27 cellular contexts compared by ENCODE assay signal in the genomic region with DNA sequence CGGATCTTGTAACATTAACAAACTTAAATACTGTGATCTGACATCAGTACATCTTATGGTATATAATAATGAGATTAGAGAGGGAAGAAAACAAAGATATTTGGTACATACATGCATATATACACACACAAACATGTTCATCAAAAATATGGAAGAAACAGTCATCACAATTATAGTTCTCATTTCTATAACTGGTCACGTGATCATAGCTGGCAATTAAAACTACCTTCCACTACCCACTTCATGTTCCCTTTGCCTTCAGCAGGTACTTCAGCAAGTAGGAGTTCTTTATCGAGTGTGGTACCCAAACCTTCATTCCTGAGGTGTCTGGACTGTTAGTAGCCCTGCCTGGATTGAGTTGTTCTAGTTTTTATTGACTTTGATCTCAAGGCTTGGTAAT.
"Had no signal": no experiment of that assay in that cellular context is flagged by ENCODE, and none has a peak within 500 bp of the region (broad histone marks: within the 10 kb centered on the region; RNA-seq: fewer than 3 reads in every experiment).

No MANE protein-coding gene starts in this region.

- H3K9me3 Mint-ChIP-seq: neural progenitor cell; stimulated activated effector memory CD8-positive, alpha-beta T cell treated with anti-CD3 and anti-CD28 coated beads, Interleukin-12 subunit alpha, Interleukin-12 subunit beta, amount 100 ng/mL, for 72 hours had no signal

- H3K36me3 Mint-ChIP-seq: neural progenitor cell; stimulated activated effector memory CD8-positive, alpha-beta T cell treated with anti-CD3 and anti-CD28 coated beads, Interleukin-12 subunit alpha, Interleukin-12 subunit beta, amount 100 ng/mL, for 72 hours had no signal

- H3K27ac ChIP-seq: dorsolateral prefrontal cortex, esophagus squamous epithelium, heart right ventricle, left lung, neural progenitor cell, prostate gland, right atrium auricular region, sigmoid colon, testis, tibial artery, upper lobe of left lung had no signal

- H3K9me3 ChIP-seq: prostate gland, sigmoid colon, testis had no signal

- H3K9ac ChIP-seq: neural progenitor cell had no signal

- H3K4me3 ChIP-seq: dorsolateral prefrontal cortex, esophagus squamous epithelium, heart right ventricle, left lung, neural progenitor cell, prostate gland, right atrium auricular region, sigmoid colon, testis, tibial artery, upper lobe of left lung had no signal

- DNase-seq: dorsolateral prefrontal cortex; effector CD4-positive, alpha-beta T cell; esophagus squamous epithelium; foreskin melanocyte; glutamatergic neuron; heart right ventricle; hippocampal formation; left cardiac atrium; left lung; mesendoderm; midbrain; naive thymus-derived CD4-positive, alpha-beta T cell; sigmoid colon; stimulated activated CD4-positive, alpha-beta T cell treated with anti-CD3 and anti-CD28 coated beads, Interleukin-2, amount 100 ng/mL, for 24 hours; stimulated activated CD4-positive, alpha-beta T cell treated with anti-CD3 and anti-CD28 coated beads, Interleukin-4, amount 100 ng/mL, for 24 hours; stimulated activated naive CD4-positive, alpha-beta T cell treated with Interleukin-2 at 50 U/mL for 16 hours; substantia nigra; testis; tibial artery had no signal

- ATAC-seq: heart right ventricle; left cardiac atrium; left lung; naive thymus-derived CD4-positive, alpha-beta T cell had no signal

- H3K4me1 ChIP-seq: esophagus squamous epithelium, heart right ventricle, left lung, neural progenitor cell, prostate gland, right atrium auricular region, sigmoid colon, testis, tibial artery, upper lobe of left lung had no signal

- H3K4me3 Mint-ChIP-seq: naive thymus-derived CD4-positive, alpha-beta T cell; nephron; neural progenitor cell; stimulated activated effector memory CD8-positive, alpha-beta T cell treated with anti-CD3 and anti-CD28 coated beads, Interleukin-12 subunit alpha, Interleukin-12 subunit beta, amount 100 ng/mL, for 72 hours had no signal

- H3K4me1 Mint-ChIP-seq: nephron; neural progenitor cell; stimulated activated effector memory CD8-positive, alpha-beta T cell treated with anti-CD3 and anti-CD28 coated beads, Interleukin-12 subunit alpha, Interleukin-12 subunit beta, amount 100 ng/mL, for 72 hours had no signal

- FAIRE-seq: colon, islet of Langerhans had no signal

- H2AFZ ChIP-seq: neural progenitor cell had no signal

- H3K36me3 ChIP-seq: esophagus squamous epithelium, heart right ventricle, left lung, neural progenitor cell, prostate gland, right atrium auricular region, sigmoid colon, tibial artery, upper lobe of left lung had no signal

- H3K4me2 ChIP-seq: neural progenitor cell had no signal

- H3K27ac Mint-ChIP-seq: naive thymus-derived CD4-positive, alpha-beta T cell; nephron; neural progenitor cell; stimulated activated effector memory CD8-positive, alpha-beta T cell treated with anti-CD3 and anti-CD28 coated beads, Interleukin-12 subunit alpha, Interleukin-12 subunit beta, amount 100 ng/mL, for 72 hours had no signal

- H3K27me3 ChIP-seq: dorsolateral prefrontal cortex, esophagus squamous epithelium, heart right ventricle, left lung, neural progenitor cell, right atrium auricular region, sigmoid colon, testis, tibial artery, upper lobe of left lung had no signal
